In the genomic region with DNA sequence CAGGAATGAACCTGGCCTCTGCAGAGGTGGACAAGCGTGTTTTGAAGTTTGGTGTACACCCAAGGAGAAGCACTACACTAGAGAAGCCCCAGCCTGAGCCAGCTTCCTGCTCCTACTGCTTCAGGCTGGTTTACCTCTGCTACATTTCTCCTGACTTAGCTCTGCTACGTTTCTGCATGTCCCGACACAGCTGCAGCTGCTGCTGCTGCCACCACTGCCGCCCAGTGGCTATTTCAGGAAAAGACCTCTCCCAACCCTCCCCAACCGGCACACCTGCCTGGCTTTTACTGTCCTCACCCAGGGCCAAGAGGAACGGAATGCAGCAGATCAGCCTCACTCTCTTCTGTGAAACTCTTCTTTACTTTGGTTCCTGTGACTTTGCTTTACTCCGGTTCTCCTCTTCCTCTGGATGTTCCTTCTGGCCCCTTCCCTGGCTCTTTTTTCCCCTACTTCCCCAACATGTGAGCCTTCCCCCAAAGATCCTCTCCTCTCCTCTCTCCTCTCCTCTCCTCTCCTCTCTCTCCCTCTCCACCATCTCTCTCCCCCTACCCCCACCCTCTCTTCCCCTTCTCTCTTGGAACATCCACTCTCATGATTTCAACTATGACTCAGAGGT, we compare ENCODE assay signal across 2 cellular contexts.
A peak's percentile ranks its signal among the peaks of the same experiment; 100 is the strongest.
TF ChIP-seq lines count a peak whose summit lies in the region.

No MANE protein-coding gene starts in this region.

TF ChIP-seq in PFSK-1, 5 proteins besides CTCF, POLR2A, EP300 and RAD21 (continued from another document):
- TF ChIP-seq REST (IDR thresholded peaks at IDR 0.05; ENCODE audit: insufficient read depth in 1 of 2, low read depth in 2 of 2, low read length in 2 of 2) = 0 out of 4 replicates have a peak, but pooled peaks have one; percentile 26 to 41

TF ChIP-seq in liver, 16 proteins besides CTCF, POLR2A, EP300 and RAD21 (continued from another document):
- TF ChIP-seq REST (IDR thresholded peaks at IDR 0.05) = no peak
- TF ChIP-seq ZBTB33 (IDR thresholded peaks at IDR 0.05) = no peak
- no peak for TF ChIP-seq GABPA (IDR thresholded peaks at IDR 0.05 in 1 of 2, conservative IDR thresholded peaks at IDR 0.05 in 1 of 2)
- no peak for TF ChIP-seq JUND (IDR thresholded peaks at IDR 0.05)
- TF ChIP-seq HNF4A (conservative IDR thresholded peaks at IDR 0.05) = no peak
- no peak for TF ChIP-seq RXRA (IDR thresholded peaks at IDR 0.05)
- TF ChIP-seq TAF1 (conservative IDR thresholded peaks at IDR 0.05) = no peak
- no peak for TF ChIP-seq FOXA2 (IDR thresholded peaks at IDR 0.05)
- no peak for TF ChIP-seq YY1 (IDR thresholded peaks at IDR 0.05)
- no peak for TF ChIP-seq FOXA1 (IDR thresholded peaks at IDR 0.05)
- TF ChIP-seq SP1 (IDR thresholded peaks at IDR 0.05) = no peak
- TF ChIP-seq, protein P1, sequence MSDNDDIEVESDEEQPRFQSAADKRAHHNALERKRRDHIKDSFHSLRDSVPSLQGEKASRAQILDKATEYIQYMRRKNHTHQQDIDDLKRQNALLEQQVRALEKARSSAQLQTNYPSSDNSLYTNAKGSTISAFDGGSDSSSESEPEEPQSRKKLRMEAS (IDR thresholded peaks at IDR 0.05) = no peak
- no peak for TF ChIP-seq NR2F2 (IDR thresholded peaks at IDR 0.05)
- TF ChIP-seq, protein P2, sequence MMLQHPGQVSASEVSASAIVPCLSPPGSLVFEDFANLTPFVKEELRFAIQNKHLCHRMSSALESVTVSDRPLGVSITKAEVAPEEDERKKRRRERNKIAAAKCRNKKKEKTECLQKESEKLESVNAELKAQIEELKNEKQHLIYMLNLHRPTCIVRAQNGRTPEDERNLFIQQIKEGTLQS (IDR thresholded peaks at IDR 0.05) = no peak
- no peak for TF ChIP-seq EGR1 (IDR thresholded peaks at IDR 0.05; ENCODE audit: low read depth in 2 of 2)
